ENCODE assay signal across 8 cellular contexts in the genomic region with DNA sequence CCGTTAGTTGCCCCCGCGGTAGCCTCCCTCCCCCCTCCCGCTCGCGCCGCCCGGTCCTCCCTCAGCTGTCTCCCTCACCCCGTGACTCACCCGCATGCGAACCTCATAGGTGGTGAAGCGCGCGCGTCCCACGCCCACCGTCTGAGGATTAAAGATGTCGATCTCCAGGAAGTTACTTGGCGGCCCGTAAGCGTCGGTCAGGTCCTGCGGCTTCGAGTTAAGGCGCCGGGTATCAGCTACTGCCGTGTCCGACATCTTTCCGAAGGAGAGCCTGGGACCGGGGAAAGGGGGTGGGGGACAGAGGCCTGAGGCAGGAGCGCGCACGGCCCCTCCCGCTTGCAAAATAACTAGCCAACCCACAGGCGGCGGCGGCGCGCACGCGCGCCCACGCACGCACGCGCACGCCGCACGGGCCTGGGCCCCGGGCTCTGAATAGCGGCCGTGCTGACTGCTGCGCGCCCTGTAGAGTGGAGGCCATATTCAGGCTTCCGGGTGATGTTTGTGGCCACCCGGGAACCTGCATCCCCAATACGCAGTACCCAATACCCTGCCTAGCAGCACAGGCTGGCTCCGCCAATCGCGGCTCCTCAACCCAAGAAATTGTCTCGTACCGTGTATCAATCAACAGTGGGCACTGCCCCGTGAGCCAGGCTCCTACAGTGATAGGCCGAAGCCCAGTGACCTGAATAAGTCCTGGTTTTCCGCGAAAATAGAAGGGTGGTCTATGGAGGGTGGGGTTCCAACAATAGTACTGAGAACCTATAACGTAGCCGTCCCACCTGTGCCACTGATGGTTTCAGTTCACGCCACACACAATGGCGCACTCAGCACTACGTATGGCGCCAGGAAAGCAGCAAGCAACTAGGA. TPM values are rescaled to one million over a fixed set of nuclear protein-coding genes. Genes with fewer than 3 reads are reported as not detected.
DNase-seq lines count a peak whose midpoint lies in the region; ATAC-seq and TF ChIP-seq lines count a peak whose summit lies in the region.

A gene (minus strand): TSS at position 283 of the 867 bp plus-strand sequence. CDS start 28 bp downstream, at position 255.

- H3K27ac ChIP-seq in CD4-positive, alpha-beta memory T cell (ENCODE audit: low read depth, low read length) = peak within 1 kb of the TSS; percentile 84
- peak within 1 kb of the TSS; percentile 36 to 54 (median 42) for H3K27ac ChIP-seq in right lobe of liver

- no peaks in the 10 kb centered on the region for H3K27me3 ChIP-seq in CD4-positive, alpha-beta memory T cell (ENCODE audit: insufficient read depth, low read length)
- H3K27me3 ChIP-seq in right lobe of liver = no peaks in the 10 kb centered on the region

- ATAC-seq in GM19455 (IDR thresholded peaks at IDR 0.05; ENCODE audit: unreplicated experiment) (peak; percentile 99), right lobe of liver (peak; percentile 97 to 99 (median 99))

- H3K27me3 Mint-ChIP-seq in CD4-positive, alpha-beta memory T cell = no peaks in the 10 kb centered on the region
- H3K27me3 Mint-ChIP-seq in activated CD4-positive, alpha-beta memory T cell treated with anti-CD3 and anti-CD28 coated beads for 36 hours = no peaks in the 10 kb centered on the region

- TF ChIP-seq POLR2A in right lobe of liver (IDR thresholded peaks at IDR 0.05) = peak; percentile 31

- intact Hi-C loops in CD4-positive, alpha-beta memory T cell (cut with micrococcal nuclease) = loop anchor here (1.0 kb wide), 6 partner anchors 27 to 298 kb away; a partner anchor contains a TSS
- intact Hi-C loops in activated CD4-positive, alpha-beta memory T cell treated with anti-CD3 and anti-CD28 coated beads for 36 hours (cut with micrococcal nuclease) = loop anchor here (1.0 to 2.0 kb wide), 7 partner anchors 15 to 298 kb away; a partner anchor contains a TSS
- intact Hi-C loops in right lobe of liver (cut with DNase I) = no loop called here

- H3K36me3 Mint-ChIP-seq in CD4-positive, alpha-beta memory T cell = peaks cover 0 to 18% of the 10 kb centered on the region in 2 donors
- peaks cover 8% of the 10 kb centered on the region for H3K36me3 Mint-ChIP-seq in activated CD4-positive, alpha-beta memory T cell treated with anti-CD3 and anti-CD28 coated beads for 36 hours

- peak in 1 of 4 donors; percentile 91 for TF ChIP-seq CTCF in right lobe of liver (IDR thresholded peaks at IDR 0.05)

- H3K4me1 ChIP-seq in CD4-positive, alpha-beta memory T cell (ENCODE audit: insufficient read depth, low read length) = peaks cover 16% of the 10 kb centered on the region
- peaks cover 0 to 2% (median 0%) of the 10 kb centered on the region in 4 donors for H3K4me1 ChIP-seq in right lobe of liver

- CTCF ChIA-PET in CD4-positive, alpha-beta memory T cell (lab: Charles Lee; ENCODE audit: partially characterized antibody) = no interaction called here
- CTCF ChIA-PET in activated CD4-positive, alpha-beta memory T cell treated with anti-CD3 and anti-CD28 coated beads for 36 hours (lab: Charles Lee) = no interaction called here

- POLR2A ChIA-PET in CD4-positive, alpha-beta memory T cell (lab: Charles Lee; ENCODE audit: partially characterized antibody) = interaction anchor here (0.6 to 1.9 kb wide), 16 partner anchors 9 to 616 kb away, joined by 3 to 14 read pairs (median 4); a partner anchor contains a TSS
- POLR2A ChIA-PET in activated CD4-positive, alpha-beta memory T cell treated with anti-CD3 and anti-CD28 coated beads for 36 hours (lab: Charles Lee) = interaction anchor here (1.0 to 1.5 kb wide), 4 partner anchors 10 to 298 kb away, joined by 4 to 8 read pairs (median 4); a partner anchor contains a TSS

- no peaks in the 10 kb centered on the region for H3K9me3 Mint-ChIP-seq in CD4-positive, alpha-beta memory T cell
- no peaks in the 10 kb centered on the region for H3K9me3 Mint-ChIP-seq in activated CD4-positive, alpha-beta memory T cell treated with anti-CD3 and anti-CD28 coated beads for 36 hours

- H3K27ac Mint-ChIP-seq in CD4-positive, alpha-beta memory T cell = peak within 1 kb of the TSS; percentile 93 to 98 (median 97)
- peak within 1 kb of the TSS; percentile 97 for H3K27ac Mint-ChIP-seq in activated CD4-positive, alpha-beta memory T cell treated with anti-CD3 and anti-CD28 coated beads for 36 hours

- DNase-seq in CD4-positive, alpha-beta memory T cell = peak; percentile 88 to 93 (median 91)
- peak; percentile 93 for DNase-seq in HK-2 (ENCODE audit: unreplicated experiment)
- peak; percentile 88 for DNase-seq in NCI-H82 treated with DMSO at 0.1 percent for 48 hours (lab: John Stamatoyannopoulos, UW; ENCODE audit: unreplicated experiment)
- peak; percentile 94 for DNase-seq in activated CD4-positive, alpha-beta memory T cell treated with anti-CD3 and anti-CD28 coated beads for 36 hours
- peak; percentile 89 to 95 for DNase-seq in dermis microvascular lymphatic vessel endothelial cell (ENCODE audit: low read depth in 2 of 2)
- DNase-seq in right lobe of liver = peak; percentile 89 to 93 (median 92)
- DNase-seq in stimulated activated CD4-positive, alpha-beta T cell treated with anti-CD3 and anti-CD28 coated beads, Interleukin-4, amount 100 ng/mL, for 24 hours = peak; percentile 87

- H3K4me3 Mint-ChIP-seq in CD4-positive, alpha-beta memory T cell = peak within 1 kb of the TSS; percentile 88 to 97 (median 93)
- H3K4me3 Mint-ChIP-seq in activated CD4-positive, alpha-beta memory T cell treated with anti-CD3 and anti-CD28 coated beads for 36 hours = peak within 1 kb of the TSS; percentile 95

- no peaks in the 10 kb centered on the region for H3K36me3 ChIP-seq in CD4-positive, alpha-beta memory T cell (ENCODE audit: insufficient read depth, low read length)
- H3K36me3 ChIP-seq in right lobe of liver = no peaks in the 10 kb centered on the region

- peak within 1 kb of the TSS; percentile 53 to 69 for H3K4me3 ChIP-seq in CD4-positive, alpha-beta memory T cell (ENCODE audit: low read length in 2 of 2)
- peak within 1 kb of the TSS; percentile 47 to 62 (median 61) for H3K4me3 ChIP-seq in right lobe of liver

- WGBS in right lobe of liver (ENCODE audit: insufficient coverage, low coverage, low lambda C conversion rate, missing lambda C conversion rate) = 13% methylated on average over 30 of the region's 72 CpGs

- H3K9me3 ChIP-seq in CD4-positive, alpha-beta memory T cell (ENCODE audit: control insufficient read depth in 1 of 2, low read length in 2 of 2) = no peaks in the 10 kb centered on the region
- no peaks in the 10 kb centered on the region for H3K9me3 ChIP-seq in right lobe of liver

- peaks cover 2 to 33% (median 14%) of the 10 kb centered on the region in 4 donors for H3K4me1 Mint-ChIP-seq in CD4-positive, alpha-beta memory T cell
- peaks cover 18% of the 10 kb centered on the region for H3K4me1 Mint-ChIP-seq in activated CD4-positive, alpha-beta memory T cell treated with anti-CD3 and anti-CD28 coated beads for 36 hours (ENCODE audit: low read depth)

RNA-seq across cellular contexts. Expression of the gene that starts here (rescaled TPM):
- 10 to 100 TPM; 36.7 to 36.9 TPM for total RNA-seq in CD4-positive, alpha-beta memory T cell
- polyA plus RNA-seq in CD4-positive, alpha-beta memory T cell = 1 to 10 TPM; 3.0 to 4.2 TPM
- 10 to 100 TPM; 42.1 to 42.5 TPM for total RNA-seq in activated CD4-positive, alpha-beta memory T cell treated with anti-CD3 and anti-CD28 coated beads for 36 hours
- total RNA-seq in dermis microvascular lymphatic vessel endothelial cell = 71.9 and 76.3 TPM in 2 replicates
- 10 to 100 TPM; 21.2 to 31.1 (median 24.1) TPM for total RNA-seq in right lobe of liver

Comparison
In these comparisons a context has a peak if more than half of its experiments do, and no peak if none do; other contexts are left out.
1. Peak in every context shown above with its lines: DNase-seq, ATAC-seq, H3K4me3 ChIP-seq and H3K27ac ChIP-seq.
2. intact Hi-C loops: an anchor here in CD4-positive, alpha-beta memory T cell (1.0 kb wide) and activated CD4-positive, alpha-beta memory T cell treated with anti-CD3 and anti-CD28 coated beads for 36 hours (1.0 to 2.0 kb wide); none called in right lobe of liver.